Comparison of ENCODE assay signal across 9 cellular contexts in the genomic region with DNA sequence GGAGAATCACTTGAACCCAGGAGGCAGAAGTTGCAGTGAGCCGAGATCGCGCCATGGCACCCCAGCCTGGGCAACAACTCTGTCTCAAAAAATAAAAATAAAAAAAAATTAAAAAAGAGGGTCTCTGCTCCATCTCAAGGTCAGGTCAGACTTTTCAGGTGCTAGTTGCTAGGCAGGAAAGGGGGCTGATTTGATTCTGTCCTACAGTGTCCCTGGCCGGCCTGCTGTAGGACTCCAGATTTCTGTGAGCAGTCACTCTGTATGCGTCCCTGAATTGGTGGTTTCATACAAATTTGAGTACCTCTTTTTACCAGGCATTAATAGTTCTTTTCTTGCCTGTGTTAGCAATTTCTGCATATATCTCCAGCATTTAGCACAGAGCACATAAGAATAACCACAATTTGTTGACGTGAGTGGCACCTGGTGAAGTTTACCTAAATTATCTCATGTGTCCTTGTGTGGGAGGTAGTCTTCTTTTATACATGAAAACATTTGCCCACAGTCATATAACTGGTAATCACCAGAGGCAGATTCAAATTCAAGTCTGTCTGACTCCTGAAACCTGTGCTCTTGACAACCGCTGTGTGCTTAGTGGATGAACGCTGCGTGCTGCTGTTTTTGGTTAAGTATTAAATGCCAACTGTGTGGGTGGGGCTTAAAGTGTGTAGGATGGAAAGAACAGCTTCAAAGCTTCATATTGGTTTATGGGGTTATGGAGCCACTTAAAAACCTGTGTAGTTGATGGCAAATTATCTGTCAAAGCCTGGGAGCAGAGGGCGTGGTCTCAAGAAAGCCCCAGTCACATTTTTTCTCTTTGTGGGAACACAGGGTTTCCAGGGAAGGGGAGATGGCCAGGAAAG. TPM values are rescaled to one million over a fixed set of nuclear protein-coding genes. Genes with fewer than 3 reads are reported as not detected.
DNase-seq lines count a peak whose midpoint lies in the region; ATAC-seq and TF ChIP-seq lines count a peak whose summit lies in the region.
"Had no signal": no experiment of that assay in that cellular context is flagged by ENCODE, and none has a peak within 500 bp of the region (broad histone marks: within the 10 kb centered on the region; RNA-seq: fewer than 3 reads in every experiment).

No MANE protein-coding gene starts in this region.

- H3K27me3 ChIP-seq in HUES64 (ENCODE audit: insufficient read depth, low read length): no peaks in the 10 kb centered on the region
- no peaks in the 10 kb centered on the region for H3K27me3 ChIP-seq in WERI-Rb-1 (ENCODE audit: insufficient read depth, low read depth, severe bottlenecking)
- H3K27me3 ChIP-seq: neutrophil had no signal

- H3K4me1 ChIP-seq in HUES64 (ENCODE audit: insufficient read depth, low read length): peaks cover 45% of the 10 kb centered on the region

- H3K9me3 Mint-ChIP-seq in activated naive CD8-positive, alpha-beta T cell treated with anti-CD3 and anti-CD28 coated beads, Interleukin-2, amount 50 U/mL, for 24 hours: no peaks in the 10 kb centered on the region

- DNase-seq in activated naive CD8-positive, alpha-beta T cell treated with anti-CD3 and anti-CD28 coated beads, Interleukin-2, amount 50 U/mL, for 24 hours: peak; percentile 51
- DNase-seq in stimulated activated CD4-positive, alpha-beta T cell treated with anti-CD3 and anti-CD28 coated beads, Interleukin-1b, Interleukin-23, amount 100 ng/mL, for 48 hours: peak; percentile 60
- DNase-seq in WERI-Rb-1 (no peak), NCI-H510A treated with DMSO at 0.1 percent for 48 hours (lab: John Stamatoyannopoulos, UW) (no peak), mucosa of gallbladder (ENCODE audit: low spot score) (no peak)

- peak overlapping the region; percentile 5; the same call in 1 of the 2 replicates for H3K27ac ChIP-seq in HUES64 (ENCODE audit: low read depth, low read length)
- no peak overlapping the region for H3K27ac ChIP-seq in WERI-Rb-1
- H3K27ac ChIP-seq: neutrophil had no signal

- peak overlapping the region; percentile 48 for H3K27ac Mint-ChIP-seq in activated naive CD8-positive, alpha-beta T cell treated with anti-CD3 and anti-CD28 coated beads, Interleukin-2, amount 50 U/mL, for 24 hours

- H3K9me3 ChIP-seq in HUES64 (ENCODE audit: insufficient read depth, low read depth, low read length): no peaks in the 10 kb centered on the region
- H3K9me3 ChIP-seq in WERI-Rb-1 (ENCODE audit: severe bottlenecking): no peaks in the 10 kb centered on the region
- H3K9me3 ChIP-seq: neutrophil had no signal

- peak overlapping the region; percentile 4 for H3K4me3 Mint-ChIP-seq in activated naive CD8-positive, alpha-beta T cell treated with anti-CD3 and anti-CD28 coated beads, Interleukin-2, amount 50 U/mL, for 24 hours

- peaks cover 55% of the 10 kb centered on the region for H3K4me1 Mint-ChIP-seq in activated naive CD8-positive, alpha-beta T cell treated with anti-CD3 and anti-CD28 coated beads, Interleukin-2, amount 50 U/mL, for 24 hours

- H3K4me3 ChIP-seq in HUES64 (ENCODE audit: low read length) (no peak overlapping the region), WERI-Rb-1 (ENCODE audit: low read depth, low read length) (no peak overlapping the region)

- H3K9ac ChIP-seq in HUES64 (ENCODE audit: low read depth, low read length): no peak overlapping the region

- WGBS in HUES64: 91% methylated on average over 10 of the region's 10 CpGs

- no peak for TF ChIP-seq CTCF in WERI-Rb-1 (IDR thresholded peaks at IDR 0.05; ENCODE audit: low read depth, low read length)

- no peaks in the 10 kb centered on the region for H3K27me3 Mint-ChIP-seq in activated naive CD8-positive, alpha-beta T cell treated with anti-CD3 and anti-CD28 coated beads, Interleukin-2, amount 50 U/mL, for 24 hours

- peaks cover under 1% of the 10 kb centered on the region for H3K36me3 Mint-ChIP-seq in activated naive CD8-positive, alpha-beta T cell treated with anti-CD3 and anti-CD28 coated beads, Interleukin-2, amount 50 U/mL, for 24 hours (ENCODE audit: low read depth)

- H3K36me3 ChIP-seq in HUES64 (ENCODE audit: insufficient read depth, low read length) (peaks cover 37% of the 10 kb centered on the region), WERI-Rb-1 (peaks cover 44% of the 10 kb centered on the region)

- ATAC-seq in GM18868 (IDR thresholded peaks at IDR 0.05; ENCODE audit: unreplicated experiment) (peak; percentile 24), HG03442 (IDR thresholded peaks at IDR 0.05; ENCODE audit: unreplicated experiment) (no peak)
- ATAC-seq in activated naive CD8-positive, alpha-beta T cell treated with anti-CD3 and anti-CD28 coated beads, Interleukin-2, amount 50 U/mL, for 24 hours: peak; percentile 37

RNA-seq across cellular contexts. Expression of a gene that starts 3.2 kb away (rescaled TPM):
- 12.3 TPM for polyA plus RNA-seq in HUES64 (2013, experiment 1 of 2)
- polyA plus RNA-seq in HUES64 (2013, experiment 2 of 2): 13.2 TPM
- 9.4 TPM for total RNA-seq in mucosa of gallbladder

RNA-seq across cellular contexts. Expression of a gene that starts 7.3 kb away (rescaled TPM):
- polyA plus RNA-seq in HUES64 (2013, experiment 1 of 2): 78.2 TPM
- 91.5 TPM for polyA plus RNA-seq in HUES64 (2013, experiment 2 of 2)
- 145 TPM for total RNA-seq in mucosa of gallbladder

RNA-seq across cellular contexts. Expression of a gene that starts 34.5 kb away (rescaled TPM):
- polyA plus RNA-seq in HUES64 (2013, experiment 1 of 2): 94.7 TPM
- 75.3 TPM for polyA plus RNA-seq in HUES64 (2013, experiment 2 of 2)
- 143 TPM for total RNA-seq in mucosa of gallbladder

RNA-seq across cellular contexts. Expression of a gene that starts 52.5 kb away (rescaled TPM):
- 1.3 TPM for polyA plus RNA-seq in HUES64 (2013, experiment 1 of 2)
- polyA plus RNA-seq in HUES64 (2013, experiment 2 of 2): 0.51 TPM
- total RNA-seq in mucosa of gallbladder: 22.4 TPM

RNA-seq across cellular contexts. Expression of a gene that starts 52.7 kb away (rescaled TPM):
- polyA plus RNA-seq in HUES64 (2013, experiment 1 of 2): 37.8 TPM
- 42.0 TPM for polyA plus RNA-seq in HUES64 (2013, experiment 2 of 2)
- total RNA-seq in mucosa of gallbladder: 11.7 TPM

Comparison
In these comparisons a context has a peak if more than half of its experiments do, and no peak if none do; other contexts are left out.
1. DNase-seq: peak in activated naive CD8-positive, alpha-beta T cell treated with anti-CD3 and anti-CD28 coated beads, Interleukin-2, amount 50 U/mL, for 24 hours (single experiment) and stimulated activated CD4-positive, alpha-beta T cell treated with anti-CD3 and anti-CD28 coated beads, Interleukin-1b, Interleukin-23, amount 100 ng/mL, for 48 hours (single experiment); none in WERI-Rb-1 (single experiment), NCI-H510A treated with DMSO at 0.1 percent for 48 hours (single experiment) and mucosa of gallbladder (single experiment).